Comparison of ENCODE assay signal across 19 cellular contexts in the genomic region with DNA sequence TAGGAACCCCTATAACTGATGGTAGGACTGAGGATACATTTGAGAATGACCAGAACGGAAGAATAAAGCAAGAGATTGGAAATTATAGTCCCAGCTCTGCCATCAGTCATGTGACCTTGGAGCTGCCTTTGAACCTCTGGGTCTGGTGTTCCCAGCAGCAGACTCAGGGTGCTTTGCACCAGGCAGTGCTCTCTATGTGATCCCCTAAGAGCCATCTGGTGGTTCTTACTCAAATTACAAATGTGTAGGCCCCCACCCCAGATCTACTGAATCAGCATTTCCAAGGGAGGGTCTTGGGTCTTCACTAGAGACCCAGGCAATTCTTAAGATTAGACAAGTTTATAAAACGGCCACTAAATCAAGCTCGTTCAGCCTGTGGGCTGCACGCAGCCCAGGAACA. TPM values are rescaled to one million over a fixed set of nuclear protein-coding genes. Genes with fewer than 3 reads are reported as not detected.
A peak's percentile ranks its signal among the peaks of the same experiment; 100 is the strongest.
DNase-seq lines count a peak whose midpoint lies in the region; ATAC-seq and TF ChIP-seq lines count a peak whose summit lies in the region.
"Had no signal": no experiment of that assay in that cellular context is flagged by ENCODE, and none has a peak within 500 bp of the region (broad histone marks: within the 10 kb centered on the region; RNA-seq: fewer than 3 reads in every experiment).

No MANE protein-coding gene starts in this region.

- no peaks in the 10 kb centered on the region for H3K79me1 ChIP-seq in mesendoderm (ENCODE audit: low read length)

- no peaks in the 10 kb centered on the region for H3K9me3 Mint-ChIP-seq in WTC11
- H3K9me3 Mint-ChIP-seq in activated CD4-positive, alpha-beta memory T cell treated with anti-CD3 and anti-CD28 coated beads, Interleukin-2, amount 10 ng/mL, durations not matched to agents 7 days and 5 days = no peaks in the 10 kb centered on the region
- H3K9me3 Mint-ChIP-seq: CD4-positive, CD25-positive, alpha-beta regulatory T cell; IgD-negative memory B cell had no signal

- H3K27ac ChIP-seq in mesendoderm (ENCODE audit: low read depth, low read length) = no peak overlapping the region
- H3K27ac ChIP-seq: PC-9 had no signal

- TF ChIP-seq CTCF in WTC11 (IDR thresholded peaks at IDR 0.05) = no peak

- H2BK5ac ChIP-seq in mesendoderm (ENCODE audit: low read length) = no peak overlapping the region

- peaks cover 76% of the 10 kb centered on the region for H3K36me3 Mint-ChIP-seq in WTC11
- peaks cover 56% of the 10 kb centered on the region for H3K36me3 Mint-ChIP-seq in activated CD4-positive, alpha-beta memory T cell treated with anti-CD3 and anti-CD28 coated beads, Interleukin-2, amount 10 ng/mL, durations not matched to agents 7 days and 5 days (ENCODE audit: low read depth)

- no peak overlapping the region for H4K8ac ChIP-seq in mesendoderm (ENCODE audit: low read depth, low read length)

- no peak overlapping the region for H3K4me3 Mint-ChIP-seq in WTC11
- H3K4me3 Mint-ChIP-seq in activated CD4-positive, alpha-beta memory T cell treated with anti-CD3 and anti-CD28 coated beads, Interleukin-2, amount 10 ng/mL, durations not matched to agents 7 days and 5 days = no peak overlapping the region
- H3K4me3 Mint-ChIP-seq: IgD-negative memory B cell had no signal

- H3K4ac ChIP-seq in mesendoderm (ENCODE audit: low read depth, low read length) = no peak overlapping the region

- H3K27me3 Mint-ChIP-seq in WTC11 (ENCODE audit: low read depth) = no peaks in the 10 kb centered on the region
- H3K27me3 Mint-ChIP-seq in activated CD4-positive, alpha-beta memory T cell treated with anti-CD3 and anti-CD28 coated beads, Interleukin-2, amount 10 ng/mL, durations not matched to agents 7 days and 5 days = no peaks in the 10 kb centered on the region
- H3K27me3 Mint-ChIP-seq: CD4-positive, CD25-positive, alpha-beta regulatory T cell; IgD-negative memory B cell had no signal

- H3K27me3 ChIP-seq in H7 (ENCODE audit: control insufficient read depth, insufficient read depth, low read length) (no peaks in the 10 kb centered on the region), mesendoderm (ENCODE audit: insufficient read depth, low read length, poor library complexity) (no peaks in the 10 kb centered on the region)

- H3K56ac ChIP-seq in mesendoderm (ENCODE audit: low read length) = no peak overlapping the region

- peak; percentile 48 for DNase-seq in H7
- peak; percentile 12 for DNase-seq in NAMALWA (ENCODE audit: low spot score)
- DNase-seq in WTC11 (ENCODE audit: low spot score) = no peak
- peak; percentile 16 for DNase-seq in mesendoderm
- DNase-seq in RPMI8226 = no peak
- DNase-seq in activated CD4-positive, alpha-beta memory T cell treated with anti-CD3 and anti-CD28 coated beads, Interleukin-2, amount 10 ng/mL, durations not matched to agents 7 days and 5 days = no peak
- DNase-seq in SK-N-DZ (ENCODE audit: low spot score) = no peak
- DNase-seq: Caco-2; CD4-positive, CD25-positive, alpha-beta regulatory T cell; GOT3; NCI-H187; NCI-H2171; NCI-H446; NCI-H69; PC-9 had no signal

- no peak overlapping the region for H3K9ac ChIP-seq in mesendoderm (ENCODE audit: low read length)

- H3K18ac ChIP-seq in mesendoderm (ENCODE audit: low read length) = no peak overlapping the region

- H3K4me1 Mint-ChIP-seq in WTC11 = peaks cover 13% of the 10 kb centered on the region
- no peaks in the 10 kb centered on the region for H3K4me1 Mint-ChIP-seq in activated CD4-positive, alpha-beta memory T cell treated with anti-CD3 and anti-CD28 coated beads, Interleukin-2, amount 10 ng/mL, durations not matched to agents 7 days and 5 days
- H3K4me1 Mint-ChIP-seq: CD4-positive, CD25-positive, alpha-beta regulatory T cell; IgD-negative memory B cell had no signal

- H3K36me3 ChIP-seq in H7 (replicated peaks; ENCODE audit: control insufficient read depth, insufficient read depth, low read length) (peaks cover 46% of the 10 kb centered on the region), mesendoderm (ENCODE audit: control insufficient read depth, insufficient read depth, low read length) (peaks cover 18% of the 10 kb centered on the region)

- H4K5ac ChIP-seq in mesendoderm (ENCODE audit: low read length) = no peak overlapping the region

- no peak overlapping the region for H3K4me2 ChIP-seq in mesendoderm (ENCODE audit: low read length)
- H3K4me2 ChIP-seq: PC-9 had no signal

- no peak overlapping the region for H2BK15ac ChIP-seq in mesendoderm (replicated peaks; ENCODE audit: low read depth)

- H2AK5ac ChIP-seq in mesendoderm (ENCODE audit: low read length) = no peak overlapping the region

- H3K79me2 ChIP-seq in mesendoderm (ENCODE audit: control insufficient read depth, insufficient read depth, low read length) = no peaks in the 10 kb centered on the region

- no peak overlapping the region for H2BK120ac ChIP-seq in mesendoderm (ENCODE audit: low read depth, low read length)

- H3K27ac Mint-ChIP-seq in WTC11 = 0 out of 2 replicates have a peak overlapping the region, but pooled peaks have one; percentile 75
- H3K27ac Mint-ChIP-seq in activated CD4-positive, alpha-beta memory T cell treated with anti-CD3 and anti-CD28 coated beads, Interleukin-2, amount 10 ng/mL, durations not matched to agents 7 days and 5 days = no peak overlapping the region
- H3K27ac Mint-ChIP-seq: CD4-positive, CD25-positive, alpha-beta regulatory T cell; IgD-negative memory B cell had no signal

- no peaks in the 10 kb centered on the region for H3K4me1 ChIP-seq in mesendoderm (ENCODE audit: control insufficient read depth, low read depth, low read length)
- H3K4me1 ChIP-seq: Caco-2 had no signal

- POLR2A ChIA-PET in WTC11 (lab: Charles Lee) = no interaction called here
- POLR2A ChIA-PET in activated CD4-positive, alpha-beta memory T cell treated with anti-CD3 and anti-CD28 coated beads, Interleukin-2, amount 10 ng/mL, durations not matched to agents 7 days and 5 days (lab: Charles Lee) = interaction anchor here (0.5 kb wide), 1 partner anchor 51 kb away, joined by 3 read pairs; no protein-coding TSS in a partner anchor

- WGBS in mesendoderm (ENCODE audit: extremely low coverage, insufficient coverage, low lambda C conversion rate) = no CpG with 5 or more reads among the region's 4 CpGs

- H3K4me3 ChIP-seq in H7 (ENCODE audit: insufficient read depth, low read depth, low read length) (no peak overlapping the region), mesendoderm (ENCODE audit: low read length) (no peak overlapping the region)
- H3K4me3 ChIP-seq: PC-9 had no signal

- peak; percentile 46 for ATAC-seq in WTC11

- CTCF ChIA-PET in WTC11 (lab: Charles Lee) = interaction anchor here (1.0 to 1.5 kb wide), 3 partner anchors 58 to 164 kb away, joined by 3 to 7 read pairs (median 4); no protein-coding TSS in a partner anchor
- CTCF ChIA-PET in activated CD4-positive, alpha-beta memory T cell treated with anti-CD3 and anti-CD28 coated beads, Interleukin-2, amount 10 ng/mL, durations not matched to agents 7 days and 5 days (lab: Charles Lee) = interaction anchor here (0.6 kb wide), 1 partner anchor 300 kb away, joined by 4 read pairs; no protein-coding TSS in a partner anchor

- H3K23ac ChIP-seq in mesendoderm (ENCODE audit: low read length) = no peak overlapping the region

TF ChIP-seq in WTC11, 78 proteins besides CTCF, POLR2A, EP300 and RAD21 (continues in another document):
- TF ChIP-seq, protein P1, sequence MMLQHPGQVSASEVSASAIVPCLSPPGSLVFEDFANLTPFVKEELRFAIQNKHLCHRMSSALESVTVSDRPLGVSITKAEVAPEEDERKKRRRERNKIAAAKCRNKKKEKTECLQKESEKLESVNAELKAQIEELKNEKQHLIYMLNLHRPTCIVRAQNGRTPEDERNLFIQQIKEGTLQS (CRISPR knock-in tag; conservative IDR thresholded peaks at IDR 0.05) = no peak
- TF ChIP-seq, protein P2, sequence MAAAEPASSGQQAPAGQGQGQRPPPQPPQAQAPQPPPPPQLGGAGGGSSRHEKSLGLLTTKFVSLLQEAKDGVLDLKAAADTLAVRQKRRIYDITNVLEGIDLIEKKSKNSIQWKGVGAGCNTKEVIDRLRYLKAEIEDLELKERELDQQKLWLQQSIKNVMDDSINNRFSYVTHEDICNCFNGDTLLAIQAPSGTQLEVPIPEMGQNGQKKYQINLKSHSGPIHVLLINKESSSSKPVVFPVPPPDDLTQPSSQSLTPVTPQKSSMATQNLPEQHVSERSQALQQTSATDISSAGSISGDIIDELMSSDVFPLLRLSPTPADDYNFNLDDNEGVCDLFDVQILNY (CRISPR knock-in tag; IDR thresholded peaks at IDR 0.05) = no peak
- TF ChIP-seq, protein P3, sequence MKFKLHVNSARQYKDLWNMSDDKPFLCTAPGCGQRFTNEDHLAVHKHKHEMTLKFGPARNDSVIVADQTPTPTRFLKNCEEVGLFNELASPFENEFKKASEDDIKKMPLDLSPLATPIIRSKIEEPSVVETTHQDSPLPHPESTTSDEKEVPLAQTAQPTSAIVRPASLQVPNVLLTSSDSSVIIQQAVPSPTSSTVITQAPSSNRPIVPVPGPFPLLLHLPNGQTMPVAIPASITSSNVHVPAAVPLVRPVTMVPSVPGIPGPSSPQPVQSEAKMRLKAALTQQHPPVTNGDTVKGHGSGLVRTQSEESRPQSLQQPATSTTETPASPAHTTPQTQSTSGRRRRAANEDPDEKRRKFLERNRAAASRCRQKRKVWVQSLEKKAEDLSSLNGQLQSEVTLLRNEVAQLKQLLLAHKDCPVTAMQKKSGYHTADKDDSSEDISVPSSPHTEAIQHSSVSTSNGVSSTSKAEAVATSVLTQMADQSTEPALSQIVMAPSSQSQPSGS (CRISPR knock-in tag; IDR thresholded peaks at IDR 0.05; ENCODE audit: borderline replicate concordance, low read depth) = no peak
- TF ChIP-seq HMGA2 (CRISPR knock-in tag; IDR thresholded peaks at IDR 0.05) (no peak), ZNF121 (CRISPR knock-in tag; IDR thresholded peaks at IDR 0.05) (no peak)

RNA-seq across cellular contexts. Expression of a gene that starts 40.2 kb away (rescaled TPM):
- 0.11 and 0.31 TPM in 2 replicates for total RNA-seq in H7 (2014; rRNA removed; shearing (Covaris generic))
- total RNA-seq in WTC11 (2021) = 0.07 to 0.09 TPM in 2 of 3 replicates, not detected in the other
- 0.01 TPM for polyA plus RNA-seq in mesendoderm (2013, experiment 1 of 2)
- 0.01 TPM for polyA plus RNA-seq in mesendoderm (2013, experiment 2 of 2)
- not detected for total RNA-seq in activated CD4-positive, alpha-beta memory T cell treated with anti-CD3 and anti-CD28 coated beads, Interleukin-2, amount 10 ng/mL, durations not matched to agents 7 days and 5 days
- 0.21 TPM in 1 of 2 replicates, not detected in the other for polyA plus RNA-seq in SK-N-DZ (2014; cell fraction: cytosol; rRNA removed)
- polyA plus RNA-seq in SK-N-DZ (2014; cell fraction: nucleus; rRNA removed) = 0.08 TPM in 1 of 2 replicates, not detected in the other
- total RNA-seq: CD4-positive, CD25-positive, alpha-beta regulatory T cell; HT-29; LHCN-M2; T-helper 2 cell treated with Interferon-gamma antibody and Interleukin-4, amounts not matched to agents 100 ng/mL and 5 ng/mL, for 36 hours had no signal
- polyA plus RNA-seq: IgD-negative memory B cell had no signal

RNA-seq across cellular contexts. Expression of a gene that starts 44.8 kb away (rescaled TPM):
- 43.9 and 56.0 TPM in 2 replicates for total RNA-seq in H7 (2014; rRNA removed; shearing (Covaris generic))
- total RNA-seq in WTC11 (2021) = 68.4 to 83.0 TPM (median 69.6 TPM) in 3 replicates
- 50.6 TPM for polyA plus RNA-seq in mesendoderm (2013, experiment 1 of 2)
- 51.1 TPM for polyA plus RNA-seq in mesendoderm (2013, experiment 2 of 2)
- 10 to 100 TPM; 30.7 to 32.2 TPM for total RNA-seq in activated CD4-positive, alpha-beta memory T cell treated with anti-CD3 and anti-CD28 coated beads, Interleukin-2, amount 10 ng/mL, durations not matched to agents 7 days and 5 days
- 70.9 and 99.4 TPM in 2 replicates for polyA plus RNA-seq in SK-N-DZ (2014; cell fraction: cytosol; rRNA removed)
- polyA plus RNA-seq in SK-N-DZ (2014; cell fraction: nucleus; rRNA removed) = 77.8 and 128 TPM in 2 replicates

Comparison
In these comparisons a context has a peak if more than half of its experiments do, and no peak if none do; other contexts are left out.
1. DNase-seq: peak in H7 (single experiment), NAMALWA (single experiment) and mesendoderm (single experiment); none in WTC11 (single experiment), RPMI8226 (single experiment), activated CD4-positive, alpha-beta memory T cell treated with anti-CD3 and anti-CD28 coated beads, Interleukin-2, amount 10 ng/mL, durations not matched to agents 7 days and 5 days (single experiment) and SK-N-DZ (single experiment).